In the genomic region with DNA sequence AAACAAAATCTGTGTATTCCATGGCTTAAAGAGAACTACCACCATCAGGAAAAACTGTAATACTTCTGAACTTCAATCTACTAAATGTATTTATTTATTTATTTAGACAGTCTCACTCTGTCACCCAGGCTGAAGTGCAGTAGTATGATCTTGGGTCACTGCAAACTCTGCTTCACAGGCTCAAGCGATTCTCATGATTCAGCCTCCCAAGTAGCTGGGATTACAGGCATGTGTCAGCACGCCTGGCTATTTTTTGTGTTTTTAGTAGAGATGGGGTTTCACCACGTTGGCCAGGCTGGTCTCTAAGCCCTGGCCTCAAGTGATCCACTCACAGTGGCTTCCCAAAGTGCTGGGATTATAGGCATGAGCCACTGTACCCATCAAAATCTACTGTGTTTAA, we compare ENCODE assay signal across 24 cellular contexts.
"Had no signal": no experiment of that assay in that cellular context is flagged by ENCODE, and none has a peak within 500 bp of the region (broad histone marks: within the 10 kb centered on the region; RNA-seq: fewer than 3 reads in every experiment).

No MANE protein-coding gene starts in this region.

- H3K27ac ChIP-seq: heart left ventricle, psoas muscle, right lobe of liver, spleen, testis, tibial nerve, upper lobe of right lung, vagina had no signal

- H3K4me1 ChIP-seq: heart left ventricle, psoas muscle, right lobe of liver, spleen, testis, tibial nerve, upper lobe of right lung, vagina had no signal

- DNase-seq: effector memory CD8-positive, alpha-beta T cell; erythroblast; heart left ventricle; hippocampal formation; left colon; left ventricle myocardium superior; mesendoderm; naive thymus-derived CD4-positive, alpha-beta T cell; nephron progenitor cell; psoas muscle; retina; right lobe of liver; spleen; stimulated activated CD4-positive, alpha-beta T cell treated with anti-CD3 and anti-CD28 coated beads, Interleukin-15, amount 100 ng/mL, for 24 hours; stimulated activated CD4-positive, alpha-beta T cell treated with anti-CD3 and anti-CD28 coated beads, Interleukin-1b, Interleukin-23, amount 100 ng/mL, for 48 hours; stimulated activated CD4-positive, alpha-beta T cell treated with anti-CD3 and anti-CD28 coated beads, Interleukin-4, amount 100 ng/mL, for 24 hours; stimulated activated naive CD8-positive, alpha-beta T cell treated with anti-CD3 and anti-CD28 coated beads, Interleukin-15, amount 100 ng/mL, for 72 hours; testis; upper lobe of right lung had no signal

- H3K9me3 ChIP-seq: heart left ventricle, psoas muscle, right lobe of liver, testis, tibial nerve, upper lobe of right lung, vagina had no signal

- H3K4me3 ChIP-seq: heart left ventricle, lung, psoas muscle, right lobe of liver, spleen, testis, tibial nerve, upper lobe of right lung, vagina had no signal

- FAIRE-seq: frontal cortex had no signal

- H3K36me3 ChIP-seq: heart left ventricle, right lobe of liver, spleen, tibial nerve, upper lobe of right lung, vagina had no signal

- H3K27me3 ChIP-seq: heart left ventricle, right lobe of liver, spleen, testis, tibial nerve, upper lobe of right lung, vagina had no signal

- ATAC-seq: effector memory CD8-positive, alpha-beta T cell; heart left ventricle; left colon; left ventricle myocardium superior; naive thymus-derived CD4-positive, alpha-beta T cell; psoas muscle; right lobe of liver; stimulated activated memory B cell treated with anti-CD40 and anti-IgM and Interleukin-4, amounts not matched to agents 10 μg/mL and 1 μg/mL and 100 μg/mL, for 72 hours; stimulated activated naive CD8-positive, alpha-beta T cell treated with anti-CD3 and anti-CD28 coated beads, Interleukin-15, amount 100 ng/mL, for 72 hours; upper lobe of right lung had no signal
